ENCODE assay signal across 8 cellular contexts in the genomic region with DNA sequence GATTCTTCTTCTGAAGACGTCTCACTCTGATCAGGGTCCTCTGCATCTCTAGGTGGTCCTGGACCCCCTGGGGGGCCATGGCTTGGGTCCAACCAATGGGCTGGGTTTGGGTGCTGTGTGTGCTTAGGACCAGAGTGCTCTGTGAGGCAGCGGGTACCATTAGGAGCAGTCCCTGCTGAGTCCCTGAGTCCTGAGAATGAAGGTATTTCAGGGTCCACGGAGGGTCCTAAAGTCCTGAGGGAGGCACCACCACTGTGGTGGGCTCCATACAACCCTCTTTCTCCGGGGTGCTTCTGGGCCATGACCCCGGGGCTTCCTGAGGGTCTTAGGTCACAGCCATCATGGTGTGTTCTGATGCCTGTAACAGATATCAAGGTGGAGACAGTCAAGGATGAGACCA. TPM values are rescaled to one million over a fixed set of nuclear protein-coding genes. Genes with fewer than 3 reads are reported as not detected.
A peak's percentile ranks its signal among the peaks of the same experiment; 100 is the strongest.
DNase-seq lines count a peak whose midpoint lies in the region; TF ChIP-seq lines count a peak whose summit lies in the region.

No MANE protein-coding gene starts in this region.

- peak overlapping the region; percentile 58 for H3K4me3 ChIP-seq in BJ (ENCODE audit: low read depth, low read length)
- H3K4me3 ChIP-seq in LNCaP clone FGC (ENCODE audit: low read depth, low read length): peak overlapping the region; percentile 86
- H3K4me3 ChIP-seq in colonic mucosa: peak overlapping the region; percentile 80

- CTCF ChIA-PET in BJ (lab: Yijun Ruan, JAX): interaction anchor here (1.3 to 3.2 kb wide), 2 partner anchors 10 to 99 kb away, joined by 6 to 30 read pairs; partner anchors contain the start of genes ORMDL2 and PYM1

- TF ChIP-seq CTCF in BJ (IDR thresholded peaks at IDR 0.05; ENCODE audit: insufficient read depth, low read depth, low read length) (no peak), LNCaP clone FGC (IDR thresholded peaks at IDR 0.05; ENCODE audit: control insufficient read depth, extremely low read depth, insufficient read depth) (no peak), colonic mucosa (IDR thresholded peaks at IDR 0.05) (no peak), nephron progenitor cell (IDR thresholded peaks at IDR 0.05) (no peak)

- H3K9me3 Mint-ChIP-seq in nephron progenitor cell: no peaks in the 10 kb centered on the region

- H3K27me3 ChIP-seq in BJ (ENCODE audit: control insufficient read depth, insufficient read depth, low read length) (no peaks in the 10 kb centered on the region), colonic mucosa (no peaks in the 10 kb centered on the region)

- intact Hi-C loops in colonic mucosa (cut with DNase I): no loop called here

- H3K36me3 Mint-ChIP-seq in nephron progenitor cell (ENCODE audit: low read depth): peaks cover 18% of the 10 kb centered on the region

- peak overlapping the region; percentile 97 for H3K4me3 Mint-ChIP-seq in nephron progenitor cell

- H3K27me3 Mint-ChIP-seq in nephron progenitor cell (ENCODE audit: low read depth, poor library complexity): peaks cover under 1% of the 10 kb centered on the region

- DNase-seq in BJ (ENCODE audit: low read depth): no peak
- DNase-seq in LNCaP clone FGC (ENCODE audit: low read depth): no peak
- no peak for DNase-seq in colonic mucosa
- no peak for DNase-seq in nephron progenitor cell
- no peak for DNase-seq in SKM-1 treated with dmso at 0.1 percent for 144 hours (lab: John Stamatoyannopoulos, UW; ENCODE audit: unreplicated experiment)
- DNase-seq in COLO668 (lab: John Stamatoyannopoulos, UW; ENCODE audit: unreplicated experiment): no peak
- no peak for DNase-seq in DMS 273 treated with DMSO at 0.1 percent for 48 hours (lab: John Stamatoyannopoulos, UW)
- no peak for DNase-seq in mesenteric fat pad (ENCODE audit: low spot score)

- peaks cover 62% of the 10 kb centered on the region for H3K4me1 Mint-ChIP-seq in nephron progenitor cell

- peak overlapping the region; percentile 90 for H3K27ac ChIP-seq in colonic mucosa

- POLR2A ChIA-PET in BJ (lab: Charles Lee): no interaction called here

- H3K9ac ChIP-seq in colonic mucosa (ENCODE audit: low read depth in 2 of 2, low read length in 2 of 2): peak overlapping the region; percentile 33 to 99

- peak overlapping the region; percentile 97 for H3K27ac Mint-ChIP-seq in nephron progenitor cell

- H3K9me3 ChIP-seq in colonic mucosa: no peaks in the 10 kb centered on the region

- H3K36me3 ChIP-seq in BJ (ENCODE audit: control insufficient read depth, insufficient read depth, low read length) (peaks cover 7% of the 10 kb centered on the region), colonic mucosa (no peaks in the 10 kb centered on the region)

- peaks cover 8% of the 10 kb centered on the region for H3K4me1 ChIP-seq in colonic mucosa

RNA-seq across cellular contexts. Expression of gene DNAJC14, which starts 1.0 kb away (rescaled TPM):
- polyA plus RNA-seq in BJ (2011; rRNA removed): 6.4 and 8.4 TPM in 2 replicates
- 8.2 and 9.8 TPM in 2 replicates for polyA minus RNA-seq in BJ (2011; rRNA and poly(A)+ RNA removed)
- total RNA-seq in colonic mucosa: 10 to 100 TPM; 24.6 to 24.7 TPM
- total RNA-seq in mesenteric fat pad: 28.1 TPM

RNA-seq across cellular contexts. Expression of gene ORMDL2, which starts 10.5 kb away (rescaled TPM):
- polyA plus RNA-seq in BJ (2011; rRNA removed): 47.4 and 63.9 TPM in 2 replicates
- 40.1 and 57.1 TPM in 2 replicates for polyA minus RNA-seq in BJ (2011; rRNA and poly(A)+ RNA removed)
- 10 to 100 TPM; 59.3 to 93.3 TPM for total RNA-seq in colonic mucosa
- 49.7 TPM for total RNA-seq in mesenteric fat pad

RNA-seq across cellular contexts. Expression of gene SARNP, which starts 10.8 kb away (rescaled TPM):
- polyA plus RNA-seq in BJ (2011; rRNA removed): 52.1 and 102 TPM in 2 replicates
- 17.8 and 23.2 TPM in 2 replicates for polyA minus RNA-seq in BJ (2011; rRNA and poly(A)+ RNA removed)
- total RNA-seq in colonic mucosa (10 to 100 TPM; 52.3 to 53.0 TPM), mesenteric fat pad (39.0 TPM)

RNA-seq across cellular contexts. Expression of gene MMP19, which starts 14.4 kb away (rescaled TPM):
- 34.2 and 40.7 TPM in 2 replicates for polyA plus RNA-seq in BJ (2011; rRNA removed)
- polyA minus RNA-seq in BJ (2011; rRNA and poly(A)+ RNA removed): 11.0 and 14.1 TPM in 2 replicates
- 1 to 10 TPM; 2.1 to 2.7 TPM for total RNA-seq in colonic mucosa
- total RNA-seq in mesenteric fat pad: 774 TPM
